8 cellular contexts compared by ENCODE assay signal in the genomic region with DNA sequence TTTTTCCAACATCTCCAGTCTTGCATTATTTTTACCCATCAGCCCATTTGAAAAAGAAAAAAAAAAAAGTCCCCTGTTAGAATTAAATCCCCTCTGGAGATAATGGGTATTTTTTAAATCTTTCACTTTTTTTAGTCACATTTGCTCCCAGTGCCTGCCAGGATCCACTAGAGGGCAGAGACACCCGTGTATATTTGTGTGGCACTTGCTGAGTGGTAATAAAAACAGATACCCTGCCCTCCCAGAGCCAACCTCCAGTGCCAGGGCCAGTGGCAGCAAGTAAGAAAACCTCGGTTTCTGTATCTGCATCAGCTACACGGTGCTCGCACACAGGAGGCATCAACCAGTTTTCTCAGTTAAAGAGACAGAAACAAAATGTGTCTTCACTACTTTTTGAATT.
DNase-seq lines count a peak whose midpoint lies in the region; ATAC-seq, FAIRE-seq and TF ChIP-seq lines count a peak whose summit lies in the region.
"Not testable (repeated sequence)": the region's sequence is repeated elsewhere in the genome, so short reads cannot be mapped to it uniquely, and the experiment has no call there.

No MANE protein-coding gene starts in this region.

- not testable (repeated sequence) for H3K9me2 ChIP-seq in DOHH2 (replicated peaks; ENCODE audit: control insufficient read depth, low read length)

- not testable (repeated sequence) for H4K20me1 ChIP-seq in DOHH2 (ENCODE audit: control insufficient read depth, insufficient read depth, low read depth, low read length)

- not testable (repeated sequence) for TF ChIP-seq EP300 in A549 (IDR thresholded peaks at IDR 0.05)

- CTCF ChIA-PET in A549 (lab: Yijun Ruan, JAX), result interaction anchor here (1.0 kb wide), 1 partner anchor 12 kb away, joined by 3 read pairs; no protein-coding TSS in a partner anchor

- TF ChIP-seq CTCF in A549 (IDR thresholded peaks at IDR 0.05) (0 out of 3 replicates have a peak, but pooled peaks have one; percentile 12), DOHH2 (IDR thresholded peaks at IDR 0.05; ENCODE audit: low read depth, low read length, poor library complexity, severe bottlenecking) (peak; percentile 24), HFF-Myc (IDR thresholded peaks at IDR 0.05; ENCODE audit: low read depth, low read length, missing control alignments) (peak; percentile 32), epithelial cell of proximal tubule (conservative IDR thresholded peaks at IDR 0.05; ENCODE audit: low read depth, low read length) (peak; percentile 47)

- not testable (repeated sequence) for H3K9me3 Mint-ChIP-seq in T-helper 2 cell treated with Interferon-gamma antibody and Interleukin-4, amounts not matched to agents 5 μg/mL and 100 μg/mL, for 36 hours; natural killer cell treated with Interleukin-12 subunit alpha and Interleukin-12 subunit beta and Interleukin-15 and Interleukin-18, amount 100 ng/mL, for 72 hours

- FAIRE-seq in A549 (lab: Jason Lieb, UNC), result not testable (repeated sequence)

- H3K4me1 Mint-ChIP-seq in T-helper 2 cell treated with Interferon-gamma antibody and Interleukin-4, amounts not matched to agents 5 μg/mL and 100 μg/mL, for 36 hours (ENCODE audit: low read depth), result peaks cover 48% of the 10 kb centered on the region
- H3K4me1 Mint-ChIP-seq in natural killer cell treated with Interleukin-12 subunit alpha and Interleukin-12 subunit beta and Interleukin-15 and Interleukin-18, amount 100 ng/mL, for 72 hours (ENCODE audit: low read depth in 2 of 2), result peaks cover 10 to 41% of the 10 kb centered on the region in 2 donors

- 4% methylated on average over 4 of the region's 4 CpGs for WGBS in A549 (ENCODE audit: missing lambda C conversion rate)

- not testable (repeated sequence) for H3K36me3 ChIP-seq in DOHH2 (ENCODE audit: control insufficient read depth, low read length)

- not testable (repeated sequence) for ATAC-seq in A549; natural killer cell treated with Interleukin-12 subunit alpha and Interleukin-12 subunit beta and Interleukin-15 and Interleukin-18, amount 100 ng/mL, for 72 hours

- not testable (repeated sequence) for H3F3A ChIP-seq in DOHH2 (ENCODE audit: control insufficient read depth, insufficient read depth)

- not testable (repeated sequence) for H3K79me2 ChIP-seq in DOHH2 (ENCODE audit: control insufficient read depth, low read length)

- H3K4me1 ChIP-seq in A549; DOHH2 (ENCODE audit: control insufficient read depth, low read length): not testable (repeated sequence)

- H3K27me3 Mint-ChIP-seq in T-helper 2 cell treated with Interferon-gamma antibody and Interleukin-4, amounts not matched to agents 5 μg/mL and 100 μg/mL, for 36 hours (ENCODE audit: low read depth), result peaks cover 40% of the 10 kb centered on the region
- H3K27me3 Mint-ChIP-seq in natural killer cell treated with Interleukin-12 subunit alpha and Interleukin-12 subunit beta and Interleukin-15 and Interleukin-18, amount 100 ng/mL, for 72 hours, result peaks cover 45 to 49% of the 10 kb centered on the region in 2 donors

- H3K4me3 ChIP-seq in A549; DOHH2 (ENCODE audit: low read length); HFF-Myc (replicated peaks; ENCODE audit: low read depth, low read length); epithelial cell of proximal tubule (ENCODE audit: low read depth, low read length): not testable (repeated sequence)

- not testable (repeated sequence) for H3K4me2 ChIP-seq in A549; DOHH2 (ENCODE audit: low read length)

- peak overlapping the region; percentile 5 for H3K27ac Mint-ChIP-seq in T-helper 2 cell treated with Interferon-gamma antibody and Interleukin-4, amounts not matched to agents 5 μg/mL and 100 μg/mL, for 36 hours
- peak overlapping the region in 1 of 2 donors; percentile 33 for H3K27ac Mint-ChIP-seq in natural killer cell treated with Interleukin-12 subunit alpha and Interleukin-12 subunit beta and Interleukin-15 and Interleukin-18, amount 100 ng/mL, for 72 hours

- TF ChIP-seq RAD21 in A549 (conservative IDR thresholded peaks at IDR 0.05 in 1 of 2, IDR thresholded peaks at IDR 0.05 in 1 of 2), result not testable (repeated sequence)

- DNase-seq in A549 (ENCODE audit: low read depth in 1 of 2, low spot score in 1 of 2); HFF-Myc (ENCODE audit: extremely low read depth, low read depth); T-helper 2 cell treated with Interferon-gamma antibody and Interleukin-4, amounts not matched to agents 5 μg/mL and 100 μg/mL, for 36 hours (ENCODE audit: low spot score); epithelial cell of proximal tubule (ENCODE audit: low read depth); natural killer cell treated with Interleukin-12 subunit alpha and Interleukin-12 subunit beta and Interleukin-15 and Interleukin-18, amount 100 ng/mL, for 72 hours (ENCODE audit: low spot score): not testable (repeated sequence)
- peak; percentile 13 for DNase-seq in NCI-H2227 (lab: John Stamatoyannopoulos, UW; ENCODE audit: unreplicated experiment)
- peak; percentile 14 for DNase-seq in activated naive CD4-positive, alpha-beta T cell treated with Interleukin-2 at 50 U/mL for 16 hours

- peak overlapping the region; percentile 49 for H3K4me3 Mint-ChIP-seq in T-helper 2 cell treated with Interferon-gamma antibody and Interleukin-4, amounts not matched to agents 5 μg/mL and 100 μg/mL, for 36 hours
- H3K4me3 Mint-ChIP-seq in natural killer cell treated with Interleukin-12 subunit alpha and Interleukin-12 subunit beta and Interleukin-15 and Interleukin-18, amount 100 ng/mL, for 72 hours, result peak overlapping the region; percentile 38

- TF ChIP-seq POLR2A in A549 (IDR thresholded peaks at IDR 0.05; ENCODE audit: low read length), result not testable (repeated sequence)

- POLR2A ChIA-PET in A549 (lab: Yijun Ruan, JAX), result not testable (repeated sequence)

- H3K36me3 Mint-ChIP-seq in T-helper 2 cell treated with Interferon-gamma antibody and Interleukin-4, amounts not matched to agents 5 μg/mL and 100 μg/mL, for 36 hours (ENCODE audit: low read depth); natural killer cell treated with Interleukin-12 subunit alpha and Interleukin-12 subunit beta and Interleukin-15 and Interleukin-18, amount 100 ng/mL, for 72 hours: not testable (repeated sequence)

- H3K9me3 ChIP-seq in A549; DOHH2 (ENCODE audit: control insufficient read depth, insufficient read depth, low read length): not testable (repeated sequence)

- not testable (repeated sequence) for H3K27me3 ChIP-seq in DOHH2 (ENCODE audit: control insufficient read depth, low read length)

- H3K27ac ChIP-seq in A549; DOHH2 (ENCODE audit: low read depth, low read length): not testable (repeated sequence)
